ENCODE assay signal across 8 cellular contexts in genomic region chr15:89776274-89777072, GRCh38. TPM values are rescaled to one million over a fixed set of nuclear protein-coding genes. Genes with fewer than 3 reads are reported as not detected.
DNase-seq lines count a peak whose midpoint lies in the region; ATAC-seq and TF ChIP-seq lines count a peak whose summit lies in the region.

A gene with protein sequence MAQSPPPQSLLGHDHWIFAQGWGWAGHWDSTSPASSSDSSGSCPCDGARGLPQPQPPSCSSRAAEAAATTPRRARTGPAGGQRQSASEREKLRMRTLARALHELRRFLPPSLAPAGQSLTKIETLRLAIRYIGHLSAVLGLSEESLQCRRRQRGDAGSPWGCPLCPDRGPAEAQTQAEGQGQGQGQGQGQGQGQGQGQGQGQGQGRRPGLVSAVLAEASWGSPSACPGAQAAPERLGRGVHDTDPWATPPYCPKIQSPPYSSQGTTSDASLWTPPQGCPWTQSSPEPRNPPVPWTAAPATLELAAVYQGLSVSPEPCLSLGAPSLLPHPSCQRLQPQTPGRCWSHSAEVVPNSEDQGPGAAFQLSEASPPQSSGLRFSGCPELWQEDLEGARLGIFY (plus strand): TSS chr15:89776332. CDS start chr15:89776358, 26 bp downstream.

- no peaks in the 10 kb centered on the region for H3K9me2 ChIP-seq in OCI-LY7 (ENCODE audit: insufficient read depth, low read length)

- no peaks in the 10 kb centered on the region for H4K20me1 ChIP-seq in OCI-LY7 (ENCODE audit: insufficient read depth, low read length)

- H3K4me3 Mint-ChIP-seq in activated naive CD4-positive, alpha-beta T cell treated with anti-CD3 and anti-CD28 coated beads, Interleukin-2, amount 50 U/mL, for 24 hours: peak within 1 kb of the TSS; percentile 73
- peak within 1 kb of the TSS; percentile 42 for H3K4me3 Mint-ChIP-seq in osteocyte (ENCODE audit: unreplicated experiment)

- ATAC-seq in Right ventricle myocardium superior (ENCODE audit: poor library complexity): peak; percentile 96

- DNase-seq in GM13976 (ENCODE audit: low spot score) (peak; percentile 92), HL-60 (ENCODE audit: low read depth in 1 of 2, low spot score in 1 of 2) (peak; percentile 59 to 67), SHP77 treated with DMSO at 0.1 percent for 48 hours (lab: John Stamatoyannopoulos, UW) (peak; percentile 10), Right ventricle myocardium superior (peak; percentile 93), osteocyte (ENCODE audit: extremely low spot score, unreplicated experiment) (peak; percentile 93), tibial artery (peak; percentile 84 to 92), OCI-LY7 (ENCODE audit: low spot score) (no peak)

- no peaks in the 10 kb centered on the region for H3K79me2 ChIP-seq in OCI-LY7 (ENCODE audit: insufficient read depth, low read depth, low read length)

- in situ Hi-C loops in GM13976 (cut with MboI; ENCODE audit: low sequenced_read_pairs, unreplicated experiment): no loop called here

- intact Hi-C loops in Right ventricle myocardium superior (cut with DNase I) (no loop called here), tibial artery (cut with DNase I; ENCODE audit: low total_unique reads) (no loop called here), OCI-LY7 (cut with micrococcal nuclease; ENCODE audit: unreplicated experiment) (no loop called here)

- H3K4me1 ChIP-seq in tibial artery (peaks cover 0 to 30% (median 10%) of the 10 kb centered on the region in 4 donors), OCI-LY7 (ENCODE audit: insufficient read depth, low read length, poor library complexity, severe bottlenecking) (no peaks in the 10 kb centered on the region)

- H2AFZ ChIP-seq in OCI-LY7 (ENCODE audit: low read length): no peak within 1 kb of the TSS

- TF ChIP-seq CTCF in GM13976 (IDR thresholded peaks at IDR 0.05; ENCODE audit: borderline replicate concordance, control extremely low read depth, extremely low read depth, insufficient read depth, missing control alignments): no peak
- TF ChIP-seq CTCF in HL-60 (IDR thresholded peaks at IDR 0.05; ENCODE audit: insufficient read depth, low read length): no peak
- peak; percentile 48 for TF ChIP-seq CTCF in osteocyte (IDR thresholded peaks at IDR 0.05)
- TF ChIP-seq CTCF in tibial artery (IDR thresholded peaks at IDR 0.05): peak; percentile 44 to 59
- TF ChIP-seq CTCF in OCI-LY7 (conservative IDR thresholded peaks at IDR 0.05; ENCODE audit: low read length): no peak

- H3K9me3 ChIP-seq in tibial artery (no peaks in the 10 kb centered on the region), OCI-LY7 (ENCODE audit: low read length) (no peaks in the 10 kb centered on the region)

- H3K4me2 ChIP-seq in OCI-LY7 (ENCODE audit: low read length): no peak within 1 kb of the TSS

- no peaks in the 10 kb centered on the region for H3K36me3 Mint-ChIP-seq in activated naive CD4-positive, alpha-beta T cell treated with anti-CD3 and anti-CD28 coated beads, Interleukin-2, amount 50 U/mL, for 24 hours
- no peaks in the 10 kb centered on the region for H3K36me3 Mint-ChIP-seq in osteocyte (ENCODE audit: unreplicated experiment)

- H3K27ac Mint-ChIP-seq in activated naive CD4-positive, alpha-beta T cell treated with anti-CD3 and anti-CD28 coated beads, Interleukin-2, amount 50 U/mL, for 24 hours: no peak within 1 kb of the TSS
- no peak within 1 kb of the TSS for H3K27ac Mint-ChIP-seq in osteocyte (ENCODE audit: unreplicated experiment)

- H3K27me3 ChIP-seq in HL-60 (ENCODE audit: insufficient read depth, poor library complexity, severe bottlenecking) (no peaks in the 10 kb centered on the region), tibial artery (no peaks in the 10 kb centered on the region)

- CTCF ChIA-PET in OCI-LY7 (lab: Charles Lee; ENCODE audit: unreplicated experiment): no interaction called here

- H3K4me3 ChIP-seq in HL-60 (replicated peaks; ENCODE audit: insufficient read depth, low read length) (peak within 1 kb of the TSS; percentile 29), tibial artery (peak within 1 kb of the TSS; percentile 47 to 53), OCI-LY7 (ENCODE audit: low read depth, low read length, poor library complexity, severe bottlenecking) (no peak within 1 kb of the TSS)

- H3K36me3 ChIP-seq in tibial artery (no peaks in the 10 kb centered on the region), OCI-LY7 (ENCODE audit: insufficient read depth, low read length) (no peaks in the 10 kb centered on the region)

- no peaks in the 10 kb centered on the region for H3K9me3 Mint-ChIP-seq in activated naive CD4-positive, alpha-beta T cell treated with anti-CD3 and anti-CD28 coated beads, Interleukin-2, amount 50 U/mL, for 24 hours
- H3K9me3 Mint-ChIP-seq in osteocyte (ENCODE audit: unreplicated experiment): no peaks in the 10 kb centered on the region

- BruUV-seq in OCI-LY7 (replicated peaks; lab: Mats Ljungman, UMichigan): no TSS peak

- H3K27ac ChIP-seq in HL-60 (replicated peaks): no peak within 1 kb of the TSS
- peak within 1 kb of the TSS; percentile 41 to 51 for H3K27ac ChIP-seq in tibial artery
- no peak within 1 kb of the TSS for H3K27ac ChIP-seq in OCI-LY7 (ENCODE audit: low read depth, low read length, poor library complexity, severe bottlenecking)

- no peaks in the 10 kb centered on the region for H3K4me1 Mint-ChIP-seq in activated naive CD4-positive, alpha-beta T cell treated with anti-CD3 and anti-CD28 coated beads, Interleukin-2, amount 50 U/mL, for 24 hours
- H3K4me1 Mint-ChIP-seq in osteocyte (ENCODE audit: unreplicated experiment): peaks cover 27% of the 10 kb centered on the region

- POLR2A ChIA-PET in OCI-LY7 (lab: Charles Lee): no interaction called here

- peaks cover 10% of the 10 kb centered on the region for H3K27me3 Mint-ChIP-seq in activated naive CD4-positive, alpha-beta T cell treated with anti-CD3 and anti-CD28 coated beads, Interleukin-2, amount 50 U/mL, for 24 hours
- no peaks in the 10 kb centered on the region for H3K27me3 Mint-ChIP-seq in osteocyte (ENCODE audit: unreplicated experiment)

RNA-seq across cellular contexts. Expression of the gene that starts here (rescaled TPM):
- total RNA-seq in Right ventricle myocardium superior (0.13 TPM), osteocyte (not detected in 2 replicates), OCI-LY7 (2022) (not detected in 2 replicates)
- not detected in 2 replicates for total RNA-seq in OCI-LY7 (2014; rRNA removed; shearing (Covaris generic))

Comparison
In these comparisons a context has a peak if more than half of its experiments do, and no peak if none do; other contexts are left out.
1. Peak in DNase-seq and ATAC-seq in Right ventricle myocardium superior; RNA of the gene not detected or under 1 TPM.
2. Peak in DNase-seq in osteocyte; RNA of the gene not detected or under 1 TPM.
3. CTCF ChIP-seq: peak in osteocyte (single experiment) and tibial artery (2 of 2); none in GM13976 (single experiment), HL-60 (single experiment) and OCI-LY7 (single experiment).
4. H3K27ac ChIP-seq: peak in tibial artery (2 of 2); none in HL-60 (single experiment) and OCI-LY7 (single experiment).